30 cellular contexts compared by ENCODE assay signal in the genomic region with DNA sequence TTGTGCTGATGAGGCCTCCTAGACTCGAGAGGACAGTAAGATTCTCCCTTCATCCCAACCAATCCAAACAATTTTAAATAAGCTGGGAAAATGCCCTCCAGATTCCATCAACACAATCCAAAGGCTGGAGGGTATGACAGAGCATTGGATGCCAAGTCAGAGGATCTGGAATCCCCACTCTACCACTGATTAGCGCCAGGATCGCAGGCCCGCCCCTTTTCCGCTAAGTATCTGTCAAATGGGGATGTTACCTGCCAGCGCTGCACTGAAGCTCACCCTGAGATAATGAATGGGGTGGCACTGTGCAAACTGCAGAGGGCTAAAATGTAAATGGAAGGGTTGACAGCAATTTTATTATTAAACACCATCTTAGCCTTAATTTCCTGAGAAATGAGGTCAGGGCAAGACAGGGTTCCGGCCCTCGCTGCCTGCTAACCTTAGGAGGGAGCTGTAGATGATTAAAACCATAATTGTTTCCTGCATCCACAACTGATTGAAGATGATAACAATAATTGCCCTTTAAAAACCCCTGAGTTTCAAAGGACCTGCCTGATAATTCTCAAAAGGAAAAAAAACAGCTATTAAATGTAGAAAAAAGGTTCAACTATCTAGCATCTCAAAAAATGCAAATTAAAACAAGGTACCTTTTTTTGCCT. TPM values are rescaled to one million over a fixed set of nuclear protein-coding genes. Genes with fewer than 3 reads are reported as not detected.
"Had no signal": no experiment of that assay in that cellular context is flagged by ENCODE, and none has a peak within 500 bp of the region (broad histone marks: within the 10 kb centered on the region; RNA-seq: fewer than 3 reads in every experiment).

No MANE protein-coding gene starts in this region.

- H3K27me3 ChIP-seq: ascending aorta, body of pancreas had no signal

- H3K9me3 ChIP-seq: body of pancreas had no signal

- H3K4me3 ChIP-seq: ascending aorta, body of pancreas had no signal

- H3K27ac ChIP-seq: ascending aorta, body of pancreas had no signal

- ATAC-seq: activated CD8-positive, alpha-beta memory T cell treated with anti-CD3 and anti-CD28 coated beads, Interleukin-2, amount 10 ng/mL, durations not matched to agents 7 days and 5 days; activated naive CD4-positive, alpha-beta T cell treated with anti-CD3 and anti-CD28 coated beads, Interleukin-2, amount 50 U/mL, for 72 hours; activated naive CD8-positive, alpha-beta T cell treated with anti-CD3 and anti-CD28 coated beads, Interleukin-2, amount 50 U/mL, for 24 hours; body of pancreas; PC-3; T-cell had no signal

- DNase-seq: activated B cell treated with CpG ODN at 0.5 μM for 24 hours; activated CD4-positive, alpha-beta T cell treated with anti-CD3 and anti-CD28 coated beads for 1 hour; activated CD4-positive, alpha-beta T cell treated with anti-CD3 and anti-CD28 coated beads, Interleukin-2, amount 10 ng/mL, durations not matched to agents 24 days and 14 days; activated CD4-positive, alpha-beta T cell treated with anti-CD3 and anti-CD28 coated beads, Interleukin-2, amount 50 U/mL, for 48 hours; activated CD8-positive, alpha-beta memory T cell treated with anti-CD3 and anti-CD28 coated beads, Interleukin-2, amount 10 ng/mL, durations not matched to agents 7 days and 5 days; activated effector memory CD4-positive, alpha-beta T cell treated with Interleukin-2 at 50 U/mL for 16 hours; activated naive CD4-positive, alpha-beta T cell treated with Interleukin-2 at 50 U/mL for 16 hours; activated naive CD8-positive, alpha-beta T cell treated with anti-CD3 and anti-CD28 coated beads, Interleukin-2, amount 50 U/mL, for 24 hours; activated T-cell treated with anti-CD3 and anti-CD28 coated beads, Interleukin-2, amount 50 U/mL, for 24 hours; amniotic stem cell; body of pancreas; central memory CD4-positive, alpha-beta T cell; Kasumi-1; NCI-H1048; NCI-H187; NCI-H2171; NCI-H2227 treated with DMSO at 0.1 percent for 48 hours; NCI-H446 treated with DMSO at 0.1 percent for 48 hours; NCI-H524 treated with DMSO at 0.1 percent for 48 hours; NK-92 treated with Interleukin-12 subunit alpha and Interleukin-12 subunit beta, amount 100 ng/mL, for 24 hours; PC-3; SHP77; T-cell; T-helper 2 cell; T1000 had no signal

- H3K27ac Mint-ChIP-seq: activated B cell treated with CpG ODN at 0.5 μM for 24 hours; activated CD4-positive, alpha-beta T cell treated with anti-CD3 and anti-CD28 coated beads, Interleukin-2, amount 10 ng/mL, durations not matched to agents 24 days and 14 days; activated CD8-positive, alpha-beta memory T cell treated with anti-CD3 and anti-CD28 coated beads, Interleukin-2, amount 10 ng/mL, durations not matched to agents 7 days and 5 days; activated naive CD4-positive, alpha-beta T cell treated with anti-CD3 and anti-CD28 coated beads, Interleukin-2, amount 50 U/mL, for 72 hours; activated naive CD8-positive, alpha-beta T cell treated with anti-CD3 and anti-CD28 coated beads, Interleukin-2, amount 50 U/mL, for 24 hours; activated T-cell treated with anti-CD3 and anti-CD28 coated beads, Interleukin-2, amount 50 U/mL, for 24 hours; activated T-helper 1 cell treated with anti-CD3 and anti-CD28 coated beads, Interleukin-12 subunit alpha, Interleukin-12 subunit beta, Interleukin-2, Interleukin-4 antibody, amounts not matched to agents 30 ng/mL and 10 ng/mL and 1 ng/mL, durations not matched to agents 14 hours and 24 hours and 36 hours; T-cell had no signal

- H3K4me3 Mint-ChIP-seq: activated B cell treated with CpG ODN at 0.5 μM for 24 hours; activated CD4-positive, alpha-beta T cell treated with anti-CD3 and anti-CD28 coated beads, Interleukin-2, amount 10 ng/mL, durations not matched to agents 24 days and 14 days; activated CD8-positive, alpha-beta memory T cell treated with anti-CD3 and anti-CD28 coated beads, Interleukin-2, amount 10 ng/mL, durations not matched to agents 7 days and 5 days; activated naive CD8-positive, alpha-beta T cell treated with anti-CD3 and anti-CD28 coated beads, Interleukin-2, amount 50 U/mL, for 24 hours; activated T-cell treated with anti-CD3 and anti-CD28 coated beads, Interleukin-2, amount 50 U/mL, for 24 hours; activated T-helper 1 cell treated with anti-CD3 and anti-CD28 coated beads, Interleukin-12 subunit alpha, Interleukin-12 subunit beta, Interleukin-2, Interleukin-4 antibody, amounts not matched to agents 30 ng/mL and 10 ng/mL and 1 ng/mL, durations not matched to agents 14 hours and 24 hours and 36 hours; T-cell had no signal

- H3K4me1 ChIP-seq: ascending aorta had no signal

- H3K27me3 Mint-ChIP-seq: activated B cell treated with CpG ODN at 0.5 μM for 24 hours; activated CD4-positive, alpha-beta T cell treated with anti-CD3 and anti-CD28 coated beads, Interleukin-2, amount 10 ng/mL, durations not matched to agents 24 days and 14 days; activated CD8-positive, alpha-beta memory T cell treated with anti-CD3 and anti-CD28 coated beads, Interleukin-2, amount 10 ng/mL, durations not matched to agents 7 days and 5 days; activated naive CD8-positive, alpha-beta T cell treated with anti-CD3 and anti-CD28 coated beads, Interleukin-2, amount 50 U/mL, for 24 hours; activated T-cell treated with anti-CD3 and anti-CD28 coated beads, Interleukin-2, amount 50 U/mL, for 24 hours; T-cell had no signal

- H3K4me1 Mint-ChIP-seq: activated B cell treated with CpG ODN at 0.5 μM for 24 hours; activated CD4-positive, alpha-beta T cell treated with anti-CD3 and anti-CD28 coated beads, Interleukin-2, amount 10 ng/mL, durations not matched to agents 24 days and 14 days; activated CD8-positive, alpha-beta memory T cell treated with anti-CD3 and anti-CD28 coated beads, Interleukin-2, amount 10 ng/mL, durations not matched to agents 7 days and 5 days; activated naive CD8-positive, alpha-beta T cell treated with anti-CD3 and anti-CD28 coated beads, Interleukin-2, amount 50 U/mL, for 24 hours; T-cell had no signal

RNA-seq across cellular contexts. Expression of a gene that starts 31.6 kb away (rescaled TPM):
- total RNA-seq: activated B cell treated with CpG ODN at 0.5 μM for 24 hours; activated CD4-positive, alpha-beta T cell treated with anti-CD3 and anti-CD28 coated beads, Interleukin-2, amount 10 ng/mL, durations not matched to agents 24 days and 14 days; activated CD8-positive, alpha-beta memory T cell treated with anti-CD3 and anti-CD28 coated beads, Interleukin-2, amount 10 ng/mL, durations not matched to agents 7 days and 5 days; activated naive CD4-positive, alpha-beta T cell treated with anti-CD3 and anti-CD28 coated beads, Interleukin-2, amount 50 U/mL, for 72 hours; activated T-helper 1 cell treated with anti-CD3 and anti-CD28 coated beads, Interleukin-12 subunit alpha, Interleukin-12 subunit beta, Interleukin-2, Interleukin-4 antibody, amounts not matched to agents 30 ng/mL and 10 ng/mL and 1 ng/mL, durations not matched to agents 14 hours and 24 hours and 36 hours; ascending aorta; body of pancreas; bronchial epithelial cell; M059J had no signal
